In genomic region chr13:35858665-35859064, GRCh38 we compare ENCODE assay signal across 1 cellular context.
TF ChIP-seq lines count a peak whose summit lies in the region.

No MANE protein-coding gene starts in this region.

TF ChIP-seq in H1, 55 proteins besides CTCF, POLR2A, EP300 and RAD21:
- TF ChIP-seq CHD7 (IDR thresholded peaks at IDR 0.05; ENCODE audit: insufficient replicate concordance, low read length) (no peak), CTBP2 (IDR thresholded peaks at IDR 0.05; ENCODE audit: borderline replicate concordance, insufficient read depth, insufficient read length, low read length) (no peak), BCL11A (IDR thresholded peaks at IDR 0.05; ENCODE audit: low read depth in 2 of 2, low read length in 2 of 2) (no peak), YY1 (IDR thresholded peaks at IDR 0.05; ENCODE audit: low read depth, low read length) (no peak), TCF12 (IDR thresholded peaks at IDR 0.05; ENCODE audit: low read depth, low read length) (no peak), NRF1 (IDR thresholded peaks at IDR 0.05; ENCODE audit: low read depth, low read length) (no peak), SP1 (IDR thresholded peaks at IDR 0.05; ENCODE audit: low read depth, low read length) (no peak), RBBP5 (IDR thresholded peaks at IDR 0.05; ENCODE audit: borderline replicate concordance, low read depth, low read length) (no peak), GABPA (IDR thresholded peaks at IDR 0.05; ENCODE audit: borderline replicate concordance, insufficient read depth, low read length) (no peak), ATF3 (IDR thresholded peaks at IDR 0.05; ENCODE audit: insufficient read depth, low read depth, low read length) (no peak), ATF2 (IDR thresholded peaks at IDR 0.05; ENCODE audit: low read length) (no peak), JUND (IDR thresholded peaks at IDR 0.05; ENCODE audit: low read length) (no peak), SP2 (IDR thresholded peaks at IDR 0.05; ENCODE audit: low read length) (no peak), ASH2L (IDR thresholded peaks at IDR 0.05; ENCODE audit: low read length) (no peak), CHD1 (IDR thresholded peaks at IDR 0.05; ENCODE audit: low read depth, low read length) (no peak), KDM5A (IDR thresholded peaks at IDR 0.05; ENCODE audit: low read length) (no peak)
TF ChIP-seq in H1: peak in this region for 0.
